In genomic region chr15:47397587-47397986, GRCh38 we compare ENCODE assay signal across 18 cellular contexts.
"Had no signal": no experiment of that assay in that cellular context is flagged by ENCODE, and none has a peak within 500 bp of the region (broad histone marks: within the 10 kb centered on the region; RNA-seq: fewer than 3 reads in every experiment).

No MANE protein-coding gene starts in this region.

- H3K27ac ChIP-seq: hepatocyte, skin epidermis had no signal

- FAIRE-seq: kidney, urothelium cell line had no signal

- DNase-seq: effector CD8-positive, alpha-beta T cell; foreskin melanocyte; head of caudate nucleus; kidney; left cardiac atrium; naive thymus-derived CD4-positive, alpha-beta T cell; nephron progenitor cell; sigmoid colon; stimulated activated CD4-positive, alpha-beta T cell treated with anti-CD3 and anti-CD28 coated beads, Interleukin-2, amount 100 ng/mL, for 24 hours; stimulated activated CD4-positive, alpha-beta T cell treated with anti-CD3 and anti-CD28 coated beads, Interleukin-4, amount 100 ng/mL, for 4 hours; stimulated activated naive B cell treated with anti-CD40 and anti-IgM and Interleukin-4, amounts not matched to agents 10 μg/mL and 1 μg/mL and 100 μg/mL, for 72 hours; stimulated activated naive CD8-positive, alpha-beta T cell treated with anti-CD3 and anti-CD28 coated beads, Interleukin-15, amount 100 ng/mL, for 72 hours; substantia nigra; trophoblast cell had no signal

- H3K79me2 ChIP-seq: hepatocyte had no signal

- H3K9me3 ChIP-seq: sigmoid colon had no signal

- H3K36me3 ChIP-seq: sigmoid colon had no signal

- ATAC-seq: esophagus mucosa; naive thymus-derived CD4-positive, alpha-beta T cell; stimulated activated naive B cell treated with anti-CD40 and anti-IgM and Interleukin-4, amounts not matched to agents 10 μg/mL and 1 μg/mL and 100 μg/mL, for 72 hours; stimulated activated naive CD8-positive, alpha-beta T cell treated with anti-CD3 and anti-CD28 coated beads, Interleukin-15, amount 100 ng/mL, for 72 hours had no signal

- H3K4me2 ChIP-seq: hepatocyte had no signal

- H2AFZ ChIP-seq: hepatocyte had no signal

- H3K4me3 ChIP-seq: hepatocyte, sigmoid colon, skin epidermis had no signal

- H3K27me3 ChIP-seq: sigmoid colon had no signal
